Comparison of ENCODE assay signal across 37 cellular contexts in the genomic region with DNA sequence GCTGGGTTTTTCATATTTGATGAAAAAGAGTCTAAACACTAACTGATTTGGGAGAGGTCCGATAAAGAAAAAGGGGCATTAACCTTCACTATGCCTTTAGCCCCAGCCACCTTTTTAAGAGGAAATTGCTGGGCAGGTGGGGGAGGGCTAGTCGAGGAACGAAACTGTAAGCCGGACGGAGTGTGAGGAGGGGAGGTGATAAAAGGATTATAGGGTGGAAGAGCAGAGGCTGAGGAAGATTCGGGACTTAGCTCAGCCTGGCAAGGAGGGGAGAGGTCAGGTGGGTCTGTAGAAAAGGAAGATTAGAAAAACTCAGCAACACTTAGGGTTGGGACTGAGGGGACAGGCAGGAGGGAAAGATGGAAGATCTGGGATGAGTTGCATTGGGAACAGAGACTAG.
"Had no signal": no experiment of that assay in that cellular context is flagged by ENCODE, and none has a peak within 500 bp of the region (broad histone marks: within the 10 kb centered on the region; RNA-seq: fewer than 3 reads in every experiment).

No MANE protein-coding gene starts in this region.

- H3K4me1 ChIP-seq: adrenal gland, ascending aorta, body of pancreas, breast epithelium had no signal

- DNase-seq: activated effector memory CD4-positive, alpha-beta T cell treated with anti-CD3 and anti-CD28 coated beads, Interleukin-2, amount 50 U/mL, for 16 hours; activated effector memory CD4-positive, alpha-beta T cell treated with Interleukin-2 at 50 U/mL for 16 hours; activated gamma-delta T cell; activated gamma-delta T cell treated with Interleukin-2 at 50 U/mL for 16 hours; activated naive CD4-positive, alpha-beta T cell; activated naive CD4-positive, alpha-beta T cell treated with anti-CD3 and anti-CD28 coated beads for 36 hours; activated naive CD4-positive, alpha-beta T cell treated with anti-CD3 and anti-CD28 coated beads, Interleukin-2, amount 10 ng/mL, durations not matched to agents 7 days and 5 days; activated naive CD4-positive, alpha-beta T cell treated with anti-CD3 and anti-CD28 coated beads, Interleukin-2, amount 50 U/mL, for 16 hours; activated naive CD4-positive, alpha-beta T cell treated with Interleukin-2 at 50 U/mL for 16 hours; activated naive CD8-positive, alpha-beta T cell treated with anti-CD3 and anti-CD28 coated beads for 36 hours; activated naive CD8-positive, alpha-beta T cell treated with anti-CD3 and anti-CD28 coated beads, Interleukin-2, amount 10 ng/mL, durations not matched to agents 7 days and 5 days; activated naive CD8-positive, alpha-beta T cell treated with anti-CD3 and anti-CD28 coated beads, Interleukin-2, amount 50 U/mL, for 24 hours; activated T-cell treated with anti-CD3 and anti-CD28 coated beads, Interleukin-2, amount 50 U/mL, for 1 hour; activated T-cell treated with anti-CD3 and anti-CD28 coated beads, Interleukin-2, amount 50 U/mL, for 24 hours; activated T-cell treated with anti-CD3 and anti-CD28 coated beads, Interleukin-2, amount 50 U/mL, for 4 hours; activated T-cell treated with anti-CD3 and anti-CD28 coated beads, Interleukin-2, amount 50 U/mL, for 48 hours; activated T-cell treated with anti-CD3 and anti-CD28 coated beads, Interleukin-2, amount 50 U/mL, for 72 hours; adrenal gland; amniotic stem cell; amygdala; anterior cingulate cortex; aorta; body of pancreas; brain microvascular endothelial cell; central memory CD4-positive, alpha-beta T cell; cerebellar nuclear complex had no signal

- H3K4me3 Mint-ChIP-seq: activated naive CD4-positive, alpha-beta T cell treated with anti-CD3 and anti-CD28 coated beads for 36 hours; activated naive CD4-positive, alpha-beta T cell treated with anti-CD3 and anti-CD28 coated beads, Interleukin-2, amount 10 ng/mL, durations not matched to agents 7 days and 5 days; activated naive CD4-positive, alpha-beta T cell treated with anti-CD3 and anti-CD28 coated beads, Interleukin-2, amount 50 U/mL, for 24 hours; activated naive CD8-positive, alpha-beta T cell; activated naive CD8-positive, alpha-beta T cell treated with anti-CD3 and anti-CD28 coated beads for 36 hours; activated naive CD8-positive, alpha-beta T cell treated with anti-CD3 and anti-CD28 coated beads, Interleukin-2, amount 10 ng/mL, durations not matched to agents 7 days and 5 days; activated naive CD8-positive, alpha-beta T cell treated with anti-CD3 and anti-CD28 coated beads, Interleukin-2, amount 50 U/mL, for 24 hours; activated T-cell treated with anti-CD3 and anti-CD28 coated beads, Interleukin-2, amount 50 U/mL, for 24 hours; activated T-cell treated with anti-CD3 and anti-CD28 coated beads, Interleukin-2, amount 50 U/mL, for 4 hours; activated T-cell treated with anti-CD3 and anti-CD28 coated beads, Interleukin-2, amount 50 U/mL, for 72 hours; activated T-helper 1 cell treated with anti-CD3 and anti-CD28 coated beads, Interleukin-12 subunit alpha, Interleukin-12 subunit beta, Interleukin-2, Interleukin-4 antibody, amounts not matched to agents 30 ng/mL and 10 ng/mL and 1 ng/mL, durations not matched to agents 14 hours and 24 hours and 36 hours; activated T-helper 17 cell treated with anti-CD3 and anti-CD28 coated beads, Interleukin-2, amount 50 U/mL, for 72 hours; brain; central memory CD8-positive, alpha-beta T cell had no signal

- H3K36me3 ChIP-seq: adrenal gland, ascending aorta, brain microvascular endothelial cell, breast epithelium, cardiac muscle cell had no signal

- H3K9me3 ChIP-seq: adrenal gland, ascending aorta, body of pancreas, breast epithelium had no signal

- H3K27me3 ChIP-seq: adrenal gland, ascending aorta, body of pancreas, brain microvascular endothelial cell, breast epithelium, cardiac muscle cell had no signal

- H3K27me3 Mint-ChIP-seq: activated naive CD4-positive, alpha-beta T cell treated with anti-CD3 and anti-CD28 coated beads, Interleukin-2, amount 10 ng/mL, durations not matched to agents 7 days and 5 days; activated naive CD4-positive, alpha-beta T cell treated with anti-CD3 and anti-CD28 coated beads, Interleukin-2, amount 50 U/mL, for 24 hours; activated naive CD8-positive, alpha-beta T cell; activated naive CD8-positive, alpha-beta T cell treated with anti-CD3 and anti-CD28 coated beads for 36 hours; activated naive CD8-positive, alpha-beta T cell treated with anti-CD3 and anti-CD28 coated beads, Interleukin-2, amount 10 ng/mL, durations not matched to agents 7 days and 5 days; activated naive CD8-positive, alpha-beta T cell treated with anti-CD3 and anti-CD28 coated beads, Interleukin-2, amount 50 U/mL, for 24 hours; activated T-cell treated with anti-CD3 and anti-CD28 coated beads, Interleukin-2, amount 50 U/mL, for 24 hours; activated T-helper 17 cell treated with anti-CD3 and anti-CD28 coated beads, Interleukin-2, amount 50 U/mL, for 72 hours; brain had no signal

- H3K4me1 Mint-ChIP-seq: activated naive CD4-positive, alpha-beta T cell treated with anti-CD3 and anti-CD28 coated beads, Interleukin-2, amount 10 ng/mL, durations not matched to agents 7 days and 5 days; activated naive CD4-positive, alpha-beta T cell treated with anti-CD3 and anti-CD28 coated beads, Interleukin-2, amount 50 U/mL, for 24 hours; activated naive CD8-positive, alpha-beta T cell treated with anti-CD3 and anti-CD28 coated beads for 36 hours; activated naive CD8-positive, alpha-beta T cell treated with anti-CD3 and anti-CD28 coated beads, Interleukin-2, amount 10 ng/mL, durations not matched to agents 7 days and 5 days; activated naive CD8-positive, alpha-beta T cell treated with anti-CD3 and anti-CD28 coated beads, Interleukin-2, amount 50 U/mL, for 24 hours; activated T-helper 17 cell treated with anti-CD3 and anti-CD28 coated beads, Interleukin-2, amount 50 U/mL, for 72 hours; central memory CD8-positive, alpha-beta T cell had no signal

- H3K27ac Mint-ChIP-seq: activated naive CD4-positive, alpha-beta T cell treated with anti-CD3 and anti-CD28 coated beads for 36 hours; activated naive CD4-positive, alpha-beta T cell treated with anti-CD3 and anti-CD28 coated beads, Interleukin-2, amount 10 ng/mL, durations not matched to agents 7 days and 5 days; activated naive CD4-positive, alpha-beta T cell treated with anti-CD3 and anti-CD28 coated beads, Interleukin-2, amount 50 U/mL, for 24 hours; activated naive CD4-positive, alpha-beta T cell treated with anti-CD3 and anti-CD28 coated beads, Interleukin-2, amount 50 U/mL, for 72 hours; activated naive CD8-positive, alpha-beta T cell; activated naive CD8-positive, alpha-beta T cell treated with anti-CD3 and anti-CD28 coated beads for 36 hours; activated naive CD8-positive, alpha-beta T cell treated with anti-CD3 and anti-CD28 coated beads, Interleukin-2, amount 10 ng/mL, durations not matched to agents 7 days and 5 days; activated naive CD8-positive, alpha-beta T cell treated with anti-CD3 and anti-CD28 coated beads, Interleukin-2, amount 50 U/mL, for 24 hours; activated T-cell treated with anti-CD3 and anti-CD28 coated beads, Interleukin-2, amount 50 U/mL, for 24 hours; activated T-cell treated with anti-CD3 and anti-CD28 coated beads, Interleukin-2, amount 50 U/mL, for 72 hours; activated T-helper 1 cell treated with anti-CD3 and anti-CD28 coated beads, Interleukin-12 subunit alpha, Interleukin-12 subunit beta, Interleukin-2, Interleukin-4 antibody, amounts not matched to agents 30 ng/mL and 10 ng/mL and 1 ng/mL, durations not matched to agents 14 hours and 24 hours and 36 hours; activated T-helper 17 cell treated with anti-CD3 and anti-CD28 coated beads, Interleukin-2, amount 50 U/mL, for 72 hours; activated T-helper 2 cell treated with anti-CD3 and anti-CD28 coated beads, Interferon-gamma antibody, Interleukin-2, Interleukin-4, amounts not matched to agents 10 μg/mL and 5 μg/mL and 100 μg/mL, durations not matched to agents 14 hours and 24 hours and 36 hours; brain had no signal

- H3K4me3 ChIP-seq: adrenal gland, ascending aorta, body of pancreas, breast epithelium, cardiac muscle cell had no signal

- H3K36me3 Mint-ChIP-seq: activated naive CD4-positive, alpha-beta T cell treated with anti-CD3 and anti-CD28 coated beads, Interleukin-2, amount 10 ng/mL, durations not matched to agents 7 days and 5 days; activated naive CD4-positive, alpha-beta T cell treated with anti-CD3 and anti-CD28 coated beads, Interleukin-2, amount 50 U/mL, for 24 hours; activated naive CD4-positive, alpha-beta T cell treated with anti-CD3 and anti-CD28 coated beads, Interleukin-2, amount 50 U/mL, for 72 hours; activated naive CD8-positive, alpha-beta T cell; activated naive CD8-positive, alpha-beta T cell treated with anti-CD3 and anti-CD28 coated beads for 36 hours; activated naive CD8-positive, alpha-beta T cell treated with anti-CD3 and anti-CD28 coated beads, Interleukin-2, amount 10 ng/mL, durations not matched to agents 7 days and 5 days; brain had no signal

- H3K9me3 Mint-ChIP-seq: activated naive CD4-positive, alpha-beta T cell treated with anti-CD3 and anti-CD28 coated beads for 36 hours; activated naive CD4-positive, alpha-beta T cell treated with anti-CD3 and anti-CD28 coated beads, Interleukin-2, amount 10 ng/mL, durations not matched to agents 7 days and 5 days; activated naive CD4-positive, alpha-beta T cell treated with anti-CD3 and anti-CD28 coated beads, Interleukin-2, amount 50 U/mL, for 24 hours; activated naive CD4-positive, alpha-beta T cell treated with anti-CD3 and anti-CD28 coated beads, Interleukin-2, amount 50 U/mL, for 72 hours; activated naive CD8-positive, alpha-beta T cell treated with anti-CD3 and anti-CD28 coated beads for 36 hours; activated naive CD8-positive, alpha-beta T cell treated with anti-CD3 and anti-CD28 coated beads, Interleukin-2, amount 10 ng/mL, durations not matched to agents 7 days and 5 days; activated naive CD8-positive, alpha-beta T cell treated with anti-CD3 and anti-CD28 coated beads, Interleukin-2, amount 50 U/mL, for 24 hours; activated T-cell treated with anti-CD3 and anti-CD28 coated beads, Interleukin-2, amount 50 U/mL, for 24 hours; activated T-cell treated with anti-CD3 and anti-CD28 coated beads, Interleukin-2, amount 50 U/mL, for 4 hours; activated T-cell treated with anti-CD3 and anti-CD28 coated beads, Interleukin-2, amount 50 U/mL, for 72 hours; activated T-helper 1 cell treated with anti-CD3 and anti-CD28 coated beads, Interleukin-12 subunit alpha, Interleukin-12 subunit beta, Interleukin-2, Interleukin-4 antibody, amounts not matched to agents 30 ng/mL and 10 ng/mL and 1 ng/mL, durations not matched to agents 14 hours and 24 hours and 36 hours; activated T-helper 17 cell treated with anti-CD3 and anti-CD28 coated beads, Interleukin-2, amount 50 U/mL, for 72 hours; activated T-helper 2 cell treated with anti-CD3 and anti-CD28 coated beads, Interferon-gamma antibody, Interleukin-2, Interleukin-4, amounts not matched to agents 10 μg/mL and 5 μg/mL and 100 μg/mL, durations not matched to agents 14 hours and 24 hours and 36 hours; brain; central memory CD8-positive, alpha-beta T cell had no signal

- H3K27ac ChIP-seq: adrenal gland, ascending aorta, body of pancreas, brain microvascular endothelial cell, breast epithelium, cardiac muscle cell had no signal
